26 cellular contexts compared by ENCODE assay signal in the genomic region with DNA sequence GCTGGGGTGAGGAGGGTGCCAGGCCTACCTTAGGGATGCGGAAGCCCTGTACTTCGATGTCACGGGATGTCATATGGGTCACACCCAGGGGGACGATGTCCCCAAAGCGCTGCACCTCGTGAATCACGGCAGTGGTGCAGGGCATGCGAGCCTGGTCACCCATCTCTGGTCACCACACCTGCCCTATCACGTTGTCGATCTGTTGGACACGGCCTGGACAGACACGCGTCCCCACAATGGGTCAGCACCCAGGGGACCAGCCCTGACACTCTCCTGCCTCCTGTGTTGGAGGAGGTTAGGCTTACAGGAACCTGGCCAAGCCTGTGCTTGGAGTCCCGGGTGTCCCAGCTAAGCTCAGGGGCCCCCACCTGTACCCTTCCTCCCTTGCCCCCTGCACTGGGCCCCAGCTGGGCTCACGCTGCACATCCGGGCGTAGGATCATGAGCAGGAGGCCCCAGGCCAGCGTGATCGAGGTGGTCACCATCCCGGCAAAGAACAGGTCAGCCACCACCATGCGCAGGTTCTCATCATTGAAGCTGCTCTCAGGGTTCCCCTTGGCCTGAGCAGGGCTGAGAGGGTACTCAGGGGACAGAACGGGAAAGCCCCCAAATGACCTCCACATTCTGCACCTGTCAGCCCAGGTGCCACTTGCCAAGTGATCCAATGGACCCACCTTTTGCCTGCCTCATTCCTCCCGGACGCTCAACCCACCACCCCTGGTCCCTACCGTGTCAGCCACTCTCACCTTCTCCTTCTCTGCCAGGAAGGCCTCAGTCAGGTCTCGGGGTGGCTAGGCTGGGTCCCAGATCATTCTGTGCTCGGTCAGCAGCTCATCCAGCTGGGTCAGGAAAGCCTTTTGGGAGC. TPM values are rescaled to one million over a fixed set of nuclear protein-coding genes. Genes with fewer than 3 reads are reported as not detected.
A peak's percentile ranks its signal among the peaks of the same experiment; 100 is the strongest.
DNase-seq lines count a peak whose midpoint lies in the region; ATAC-seq, FAIRE-seq and TF ChIP-seq lines count a peak whose summit lies in the region.
"Had no signal": no experiment of that assay in that cellular context is flagged by ENCODE, and none has a peak within 500 bp of the region (broad histone marks: within the 10 kb centered on the region; RNA-seq: fewer than 3 reads in every experiment).

No MANE protein-coding gene starts in this region.

- BruUV-seq in Caco-2 (replicated peaks; lab: Mats Ljungman, UMichigan) = no TSS peak

- no peak overlapping the region for H3K27ac Mint-ChIP-seq in activated T-cell treated with anti-CD3 and anti-CD28 coated beads, Interleukin-2, amount 50 U/mL, for 72 hours
- H3K27ac Mint-ChIP-seq in Caco-2 (ENCODE audit: unreplicated experiment) = peak overlapping the region; percentile 24

- no peak for DNase-seq in activated T-cell treated with anti-CD3 and anti-CD28 coated beads, Interleukin-2, amount 50 U/mL, for 72 hours
- DNase-seq in activated T-cell treated with anti-CD3 and anti-CD28 coated beads, Interleukin-2, amount 50 U/mL, for 1 hour = no peak
- DNase-seq in Caco-2 (no peak), bronchial epithelial cell (ENCODE audit: low read depth) (no peak), osteoblast (ENCODE audit: insufficient read length, low spot score, missing footprints) (peak; percentile 78), HTR-8/SVneo (ENCODE audit: insufficient read length, low spot score) (no peak), DMS79 (lab: John Stamatoyannopoulos, UW) (no peak)
- DNase-seq: 8988T, ACHN, BE2C, DMS153, Kasumi-1, NCI-H1092 treated with DMSO at 0.1 percent for 48 hours, NCI-H1436, NCI-H187, NCI-H2081 treated with DMSO at 0.1 percent for 48 hours, NCI-H2171, NCI-H226, NCI-H510A, NCI-H69, RPMI8226, SHP77 treated with DMSO at 0.1 percent for 48 hours had no signal

- TF ChIP-seq CTCF in Caco-2 (IDR thresholded peaks at IDR 0.05; ENCODE audit: insufficient read depth in 1 of 2, low read depth in 1 of 2, low read length in 1 of 2, severe bottlenecking in 1 of 2, unreplicated experiment in 1 of 2) = no peak
- no peak for TF ChIP-seq CTCF in bronchial epithelial cell (IDR thresholded peaks at IDR 0.05; ENCODE audit: insufficient read depth, low read length, severe bottlenecking)
- TF ChIP-seq CTCF in osteoblast (IDR thresholded peaks at IDR 0.05; ENCODE audit: extremely low read depth, low read depth, low read length) = no peak

- no peaks in the 10 kb centered on the region for H3K4me1 ChIP-seq in Caco-2
- H3K4me1 ChIP-seq in osteoblast (ENCODE audit: insufficient read depth, low read length) = no peaks in the 10 kb centered on the region
- H3K4me1 ChIP-seq: BE2C had no signal

- H3K36me3 Mint-ChIP-seq in activated T-cell treated with anti-CD3 and anti-CD28 coated beads, Interleukin-2, amount 50 U/mL, for 72 hours (ENCODE audit: insufficient read depth in 2 of 2) = no peaks in the 10 kb centered on the region
- peaks cover 46% of the 10 kb centered on the region for H3K36me3 Mint-ChIP-seq in Caco-2 (ENCODE audit: insufficient read depth, unreplicated experiment)

- H4K20me1 ChIP-seq in osteoblast (ENCODE audit: insufficient read depth, low read length) = no peaks in the 10 kb centered on the region

- H3K4me1 Mint-ChIP-seq in activated T-cell treated with anti-CD3 and anti-CD28 coated beads, Interleukin-2, amount 50 U/mL, for 72 hours (ENCODE audit: low read depth) = peaks cover 6% of the 10 kb centered on the region
- no peaks in the 10 kb centered on the region for H3K4me1 Mint-ChIP-seq in Caco-2 (ENCODE audit: low read depth, unreplicated experiment)

- H3K4me2 ChIP-seq in osteoblast (ENCODE audit: insufficient read depth, low read length) = no peak overlapping the region

- CTCF ChIA-PET in Caco-2 (lab: Charles Lee) = no interaction called here

- intact Hi-C loops in Caco-2 (cut with micrococcal nuclease; ENCODE audit: unreplicated experiment) = no loop called here

- no peak overlapping the region for H3K4me3 Mint-ChIP-seq in activated T-cell treated with anti-CD3 and anti-CD28 coated beads, Interleukin-2, amount 50 U/mL, for 72 hours
- no peak overlapping the region for H3K4me3 Mint-ChIP-seq in Caco-2 (ENCODE audit: unreplicated experiment)

- ATAC-seq in activated T-cell treated with anti-CD3 and anti-CD28 coated beads, Interleukin-2, amount 50 U/mL, for 72 hours (replicated peaks in 1 of 2) = peak; percentile 4 to 28
- ATAC-seq in GM21825 (IDR thresholded peaks at IDR 0.05; ENCODE audit: unreplicated experiment) = no peak
- ATAC-seq: HCT116 had no signal

- POLR2A ChIA-PET in Caco-2 (lab: Charles Lee) = no interaction called here

- H3K9me3 Mint-ChIP-seq in activated T-cell treated with anti-CD3 and anti-CD28 coated beads, Interleukin-2, amount 50 U/mL, for 72 hours = no peaks in the 10 kb centered on the region
- H3K9me3 Mint-ChIP-seq in Caco-2 (ENCODE audit: unreplicated experiment) = no peaks in the 10 kb centered on the region

- H3K36me3 ChIP-seq in Caco-2 (ENCODE audit: control insufficient read depth, insufficient read depth, low read length) (no peaks in the 10 kb centered on the region), bronchial epithelial cell (ENCODE audit: control insufficient read depth, insufficient read depth, low read length) (peaks cover 5% of the 10 kb centered on the region), osteoblast (ENCODE audit: insufficient read depth, low read length) (no peaks in the 10 kb centered on the region)

- H3K9me3 ChIP-seq in Caco-2 (no peaks in the 10 kb centered on the region), osteoblast (ENCODE audit: low read depth, low read length) (no peaks in the 10 kb centered on the region)
- H3K9me3 ChIP-seq: BE2C had no signal

- no peak overlapping the region for H2AFZ ChIP-seq in osteoblast (ENCODE audit: low read length)

- H3K79me2 ChIP-seq in osteoblast (ENCODE audit: insufficient read depth, low read length) = no peaks in the 10 kb centered on the region

- FAIRE-seq in bronchial epithelial cell (lab: Jason Lieb, UNC) (peak; percentile 93), HTR-8/SVneo (lab: Jason Lieb, UNC) (no peak)

- no peak overlapping the region for H3K4me3 ChIP-seq in Caco-2 (ENCODE audit: low read depth, low read length)
- H3K4me3 ChIP-seq in bronchial epithelial cell (ENCODE audit: low read depth, low read length) = no peak overlapping the region
- no peak overlapping the region for H3K4me3 ChIP-seq in osteoblast (ENCODE audit: insufficient read depth, low read length)

- H3K27me3 ChIP-seq in Caco-2 (replicated peaks; ENCODE audit: control insufficient read depth, insufficient read depth, low read length) (no peaks in the 10 kb centered on the region), bronchial epithelial cell (ENCODE audit: control insufficient read depth, insufficient read depth, low read length) (no peaks in the 10 kb centered on the region), osteoblast (ENCODE audit: insufficient read depth, low read length) (no peaks in the 10 kb centered on the region)
- H3K27me3 ChIP-seq: BE2C had no signal

- H3K27me3 Mint-ChIP-seq in activated T-cell treated with anti-CD3 and anti-CD28 coated beads, Interleukin-2, amount 50 U/mL, for 72 hours (ENCODE audit: low read depth) = no peaks in the 10 kb centered on the region
- H3K27me3 Mint-ChIP-seq in Caco-2 (ENCODE audit: insufficient read depth, unreplicated experiment) = no peaks in the 10 kb centered on the region

- no peak overlapping the region for H3K27ac ChIP-seq in osteoblast (ENCODE audit: low read depth, low read length)

RNA-seq across cellular contexts. Expression of gene CYP2D6, which starts 20.3 kb away (rescaled TPM):
- 1 to 10 TPM; 6.6 to 6.8 TPM for total RNA-seq in activated T-cell treated with anti-CD3 and anti-CD28 coated beads, Interleukin-2, amount 50 U/mL, for 72 hours
- total RNA-seq in Caco-2 (2022) (1.7 TPM in 2 replicates), bronchial epithelial cell (0.53 and 0.64 TPM in 2 replicates), osteoblast (0.29 and 0.36 TPM in 2 replicates)
- total RNA-seq: H4, M059J had no signal
